6 cellular contexts compared by ENCODE assay signal in genomic region chr5:144418719-144419118, GRCh38.
"Had no signal": no experiment of that assay in that cellular context is flagged by ENCODE, and none has a peak within 500 bp of the region (broad histone marks: within the 10 kb centered on the region; RNA-seq: fewer than 3 reads in every experiment).

No MANE protein-coding gene starts in this region.

- DNase-seq: IMR-90, KBM-7 had no signal

- ATAC-seq: HepG2, K562 had no signal

- H3K27ac ChIP-seq: HL-60 had no signal

- H3K4me3 ChIP-seq: K562 had no signal

- FAIRE-seq: HepG2, HTR-8/SVneo, K562 had no signal
